14 cellular contexts compared by ENCODE assay signal in the genomic region with DNA sequence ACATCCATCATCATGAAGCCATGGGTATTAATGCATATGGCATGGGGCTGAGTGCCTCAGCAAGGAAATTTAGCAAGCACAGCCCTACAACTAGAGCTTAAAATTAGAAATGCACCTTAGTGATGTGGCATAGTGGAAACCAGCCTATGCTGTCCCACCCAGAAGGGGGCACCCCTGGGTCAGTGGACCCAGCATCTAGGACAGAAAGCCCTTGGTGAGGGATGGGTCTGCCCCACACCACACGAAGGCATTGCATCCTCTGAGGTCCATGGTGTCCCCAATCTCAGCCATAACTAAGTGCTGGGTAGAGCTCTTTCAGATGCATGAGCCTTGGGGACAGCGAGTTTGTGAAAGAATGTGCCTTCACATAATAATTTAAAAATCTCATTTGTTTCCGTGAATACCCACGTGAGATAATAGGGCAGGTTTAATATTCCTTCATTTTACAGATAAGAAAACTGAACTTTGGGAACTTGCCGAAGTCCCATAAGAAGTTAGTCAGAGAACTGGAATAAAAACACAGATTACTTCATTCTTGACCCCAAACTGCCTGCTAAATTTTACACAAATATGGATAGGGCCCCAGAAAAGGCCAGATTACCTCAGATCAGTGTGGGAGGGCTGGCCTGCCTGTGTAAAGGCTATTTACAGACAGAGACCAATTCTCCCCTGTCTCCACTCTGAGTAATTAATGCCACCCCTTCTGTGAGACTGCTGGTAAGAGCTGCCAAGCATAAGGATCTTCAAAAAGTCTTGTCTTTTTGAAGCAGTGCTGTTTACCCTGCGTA.
DNase-seq lines count a peak whose midpoint lies in the region; ATAC-seq and TF ChIP-seq lines count a peak whose summit lies in the region.
"Had no signal": no experiment of that assay in that cellular context is flagged by ENCODE, and none has a peak within 500 bp of the region (broad histone marks: within the 10 kb centered on the region; RNA-seq: fewer than 3 reads in every experiment).

No MANE protein-coding gene starts in this region.

- H3K4me3 Mint-ChIP-seq in HFFc6: no peak overlapping the region
- H3K4me3 Mint-ChIP-seq in activated B cell treated with CpG ODN at 0.5 μM for 24 hours: no peak overlapping the region
- H3K4me3 Mint-ChIP-seq: naive thymus-derived CD4-positive, alpha-beta T cell had no signal

- TF ChIP-seq CTCF in HFFc6 (IDR thresholded peaks at IDR 0.05) (peak; percentile 41; the same call in 1 of the 2 replicates), activated B cell treated with CpG ODN at 0.5 μM for 24 hours (IDR thresholded peaks at IDR 0.05) (no peak), heart right ventricle (IDR thresholded peaks at IDR 0.05) (peak in 2 of 9 donors; percentile 11 to 14), thyroid gland (IDR thresholded peaks at IDR 0.05) (no peak), smooth muscle cell (IDR thresholded peaks at IDR 0.05; ENCODE audit: borderline replicate concordance, insufficient read depth, poor library complexity, severe bottlenecking) (no peak)

- H3K36me3 ChIP-seq in heart right ventricle (peaks cover 0 to 13% (median 0%) of the 10 kb centered on the region in 9 donors), thyroid gland (no peaks in the 10 kb centered on the region), smooth muscle cell (ENCODE audit: low read depth) (no peaks in the 10 kb centered on the region)
- H3K36me3 ChIP-seq: HAP-1, upper lobe of left lung had no signal

- TF ChIP-seq POLR2A in thyroid gland (IDR thresholded peaks at IDR 0.05): no peak

- H3K27ac ChIP-seq in heart right ventricle (peak overlapping the region in 4 of 10 donors; percentile 28 to 52 (median 36)), thyroid gland (no peak overlapping the region), smooth muscle cell (ENCODE audit: low read depth) (no peak overlapping the region)
- H3K27ac ChIP-seq: upper lobe of left lung had no signal

- DNase-seq in HFFc6: no peak
- DNase-seq in activated B cell treated with CpG ODN at 0.5 μM for 24 hours: no peak
- no peak for DNase-seq in heart right ventricle
- DNase-seq in sciatic nerve (ENCODE audit: low spot score): no peak
- DNase-seq in thyroid gland: no peak
- no peak for DNase-seq in NCI-H2107 treated with DMSO at 0.1 percent for 48 hours (lab: John Stamatoyannopoulos, UW; ENCODE audit: unreplicated experiment)
- no peak for DNase-seq in smooth muscle cell (lab: John Stamatoyannopoulos, UW; ENCODE audit: unreplicated experiment)
- DNase-seq: activated CD4-positive, alpha-beta T cell treated with anti-CD3 and anti-CD28 coated beads, Interleukin-2, amount 50 U/mL, for 4 hours; activated effector memory CD4-positive, alpha-beta T cell treated with anti-CD3 and anti-CD28 coated beads, Interleukin-2, amount 50 U/mL, for 16 hours; naive thymus-derived CD4-positive, alpha-beta T cell; NCI-H1694; upper lobe of left lung had no signal

- H3K4me1 Mint-ChIP-seq in HFFc6 (ENCODE audit: low read depth) (peaks cover 60% of the 10 kb centered on the region), activated B cell treated with CpG ODN at 0.5 μM for 24 hours (peaks cover 36% of the 10 kb centered on the region)

- no peaks in the 10 kb centered on the region for H3F3A ChIP-seq in smooth muscle cell (ENCODE audit: low read depth)

- no peaks in the 10 kb centered on the region for H4K20me1 ChIP-seq in smooth muscle cell (ENCODE audit: low read depth)

- no peak overlapping the region for H3K9ac ChIP-seq in smooth muscle cell (ENCODE audit: low read depth)

- no peak overlapping the region for H3K4me3 ChIP-seq in heart right ventricle
- H3K4me3 ChIP-seq in thyroid gland (replicated peaks in 1 of 3): no peak overlapping the region
- no peak overlapping the region for H3K4me3 ChIP-seq in smooth muscle cell
- H3K4me3 ChIP-seq: HAP-1, upper lobe of left lung had no signal

- H3K36me3 Mint-ChIP-seq in HFFc6 (ENCODE audit: low read depth): peaks cover 19% of the 10 kb centered on the region
- H3K36me3 Mint-ChIP-seq in activated B cell treated with CpG ODN at 0.5 μM for 24 hours (ENCODE audit: low read depth): peaks cover 55% of the 10 kb centered on the region

- CTCF ChIA-PET in activated B cell treated with CpG ODN at 0.5 μM for 24 hours (lab: Charles Lee): interaction anchor here (0.8 to 1.6 kb wide), 3 partner anchors 19 to 148 kb away, joined by 3 to 6 read pairs (median 5); no protein-coding TSS in a partner anchor

- intact Hi-C loops in activated B cell treated with CpG ODN at 0.5 μM for 24 hours (cut with micrococcal nuclease): loop anchor here (10.0 kb wide), 1 partner anchor 48 kb away; no protein-coding TSS in a partner anchor
- intact Hi-C loops in heart right ventricle (cut with DNase I): no loop called here
- intact Hi-C loops in sciatic nerve (cut with DNase I): no loop called here
- intact Hi-C loops in thyroid gland (cut with DNase I): no loop called here

- POLR2A ChIA-PET in activated B cell treated with CpG ODN at 0.5 μM for 24 hours (lab: Charles Lee): no interaction called here

- H2AFZ ChIP-seq in smooth muscle cell (ENCODE audit: low read depth): no peak overlapping the region

- H3K9me3 ChIP-seq in heart right ventricle (no peaks in the 10 kb centered on the region), thyroid gland (no peaks in the 10 kb centered on the region), smooth muscle cell (replicated peaks; ENCODE audit: low read depth) (no peaks in the 10 kb centered on the region)
- H3K9me3 ChIP-seq: HAP-1, upper lobe of left lung had no signal

- H3K4me2 ChIP-seq in smooth muscle cell: no peak overlapping the region

- H3K27me3 ChIP-seq in heart right ventricle (no peaks in the 10 kb centered on the region), thyroid gland (no peaks in the 10 kb centered on the region), smooth muscle cell (ENCODE audit: low read depth) (no peaks in the 10 kb centered on the region)
- H3K27me3 ChIP-seq: upper lobe of left lung had no signal

- peaks cover 0 to 33% (median 15%) of the 10 kb centered on the region in 9 donors for H3K4me1 ChIP-seq in heart right ventricle
- peaks cover 10 to 12% of the 10 kb centered on the region in 2 donors for H3K4me1 ChIP-seq in thyroid gland
- no peaks in the 10 kb centered on the region for H3K4me1 ChIP-seq in smooth muscle cell (ENCODE audit: low read depth)
- H3K4me1 ChIP-seq: HAP-1, upper lobe of left lung had no signal

- 76% methylated on average over 6 of the region's 6 CpGs for WGBS in heart right ventricle, 2 donors
- 83 to 87% methylated on average over 6 of the region's 6 CpGs for WGBS in thyroid gland, 2 donors
- 84% methylated on average over 6 of the region's 6 CpGs for WGBS in smooth muscle cell (ENCODE audit: low lambda C conversion rate)

- peak overlapping the region; percentile 45; the same call in 1 of the 2 replicates for H3K27ac Mint-ChIP-seq in HFFc6
- H3K27ac Mint-ChIP-seq in activated B cell treated with CpG ODN at 0.5 μM for 24 hours: peak overlapping the region; percentile 76
- H3K27ac Mint-ChIP-seq: naive thymus-derived CD4-positive, alpha-beta T cell had no signal

- no peaks in the 10 kb centered on the region for H3K79me2 ChIP-seq in smooth muscle cell (ENCODE audit: low read depth)

- H3K9me3 Mint-ChIP-seq in HFFc6: no peaks in the 10 kb centered on the region
- H3K9me3 Mint-ChIP-seq in activated B cell treated with CpG ODN at 0.5 μM for 24 hours: no peaks in the 10 kb centered on the region
- H3K9me3 Mint-ChIP-seq: naive thymus-derived CD4-positive, alpha-beta T cell had no signal

- peaks cover 1% of the 10 kb centered on the region; the same call in 1 of the 2 replicates for H3K27me3 Mint-ChIP-seq in HFFc6 (ENCODE audit: insufficient read depth)
- H3K27me3 Mint-ChIP-seq in activated B cell treated with CpG ODN at 0.5 μM for 24 hours: no peaks in the 10 kb centered on the region
- H3K27me3 Mint-ChIP-seq: naive thymus-derived CD4-positive, alpha-beta T cell had no signal

- ATAC-seq in activated B cell treated with CpG ODN at 0.5 μM for 24 hours (ENCODE audit: low read depth) (no peak), heart right ventricle (peak; percentile 8 to 85 (median 65)), sciatic nerve (peak; percentile 89), HG03520 (IDR thresholded peaks at IDR 0.05; ENCODE audit: unreplicated experiment) (no peak)
- ATAC-seq: naive thymus-derived CD4-positive, alpha-beta T cell had no signal

Comparison
In these comparisons a context has a peak if more than half of its experiments do, and no peak if none do; other contexts are left out.
1. ATAC-seq: peak in heart right ventricle (8 of 8) and sciatic nerve (single experiment); none in activated B cell treated with CpG ODN at 0.5 μM for 24 hours (single experiment) and HG03520 (single experiment).